Comparison of ENCODE assay signal across 9 cellular contexts in the genomic region with DNA sequence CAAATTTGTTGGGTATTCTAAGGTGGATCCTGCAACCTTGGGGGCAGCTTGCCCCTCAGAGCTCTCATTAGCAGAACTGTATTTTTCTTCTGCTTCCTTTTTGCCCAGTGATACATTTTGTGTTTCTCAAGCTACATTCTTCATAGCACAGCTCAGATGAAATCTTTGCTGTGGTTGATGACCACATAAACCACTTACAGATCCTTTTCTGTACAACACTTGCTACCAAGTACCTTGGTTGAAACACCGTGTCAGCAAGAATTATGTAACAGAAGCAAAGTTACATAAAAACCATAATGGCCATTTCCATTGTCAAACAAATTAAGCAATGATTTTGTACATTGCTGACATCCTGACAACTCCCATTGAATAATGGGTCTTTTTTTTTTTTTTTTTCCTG. TPM values are rescaled to one million over a fixed set of nuclear protein-coding genes. Genes with fewer than 3 reads are reported as not detected.
DNase-seq lines count a peak whose midpoint lies in the region; ATAC-seq, FAIRE-seq and TF ChIP-seq lines count a peak whose summit lies in the region.
"Had no signal": no experiment of that assay in that cellular context is flagged by ENCODE, and none has a peak within 500 bp of the region (broad histone marks: within the 10 kb centered on the region; RNA-seq: fewer than 3 reads in every experiment).

No MANE protein-coding gene starts in this region.

- 66 to 81% (median 71%) methylated on average over 1 of the region's 1 CpG for WGBS in small intestine, 3 donors

- DNase-seq in activated B cell treated with CpG ODN at 0.5 μM for 24 hours (no peak), small intestine (peak; percentile 41), anterior cingulate cortex (lab: John Stamatoyannopoulos, UW) (no peak), globus pallidus (ENCODE audit: low spot score) (no peak), AG20443 (ENCODE audit: low spot score) (no peak)
- DNase-seq: midbrain had no signal

- ATAC-seq in GM19035 (IDR thresholded peaks at IDR 0.05; ENCODE audit: unreplicated experiment), result peak; percentile 81
- ATAC-seq in HG03354 (IDR thresholded peaks at IDR 0.05; ENCODE audit: poor library complexity, severe bottlenecking, unreplicated experiment), result peak; percentile 65
- ATAC-seq in activated B cell treated with CpG ODN at 0.5 μM for 24 hours (ENCODE audit: low read depth), result peak; percentile 40

- TF ChIP-seq CTCF in activated B cell treated with CpG ODN at 0.5 μM for 24 hours (IDR thresholded peaks at IDR 0.05), result no peak

- no peak overlapping the region for H3K27ac Mint-ChIP-seq in activated B cell treated with CpG ODN at 0.5 μM for 24 hours

- no peaks in the 10 kb centered on the region for H3K27me3 ChIP-seq in small intestine (ENCODE audit: control insufficient read depth in 2 of 2, insufficient read depth in 2 of 2, low read length in 2 of 2)

- no peaks in the 10 kb centered on the region for H3K4me1 ChIP-seq in small intestine (ENCODE audit: control insufficient read depth in 2 of 2, insufficient read depth in 1 of 2, low read depth in 1 of 2, low read length in 1 of 2)

- no peak overlapping the region for H3K4me3 ChIP-seq in small intestine (ENCODE audit: low read depth in 1 of 2, low read length in 2 of 2)

- no peaks in the 10 kb centered on the region for H3K9me3 ChIP-seq in small intestine (ENCODE audit: control insufficient read depth, low read depth)

- H3K9me3 Mint-ChIP-seq in activated B cell treated with CpG ODN at 0.5 μM for 24 hours, result no peaks in the 10 kb centered on the region

- no peak for FAIRE-seq in small intestine (lab: Jason Lieb, UNC)
- FAIRE-seq: endometrium had no signal

- no peaks in the 10 kb centered on the region for H3K36me3 ChIP-seq in small intestine (ENCODE audit: control insufficient read depth in 2 of 2, insufficient read depth in 2 of 2, low read length in 2 of 2)

- H3K36me3 Mint-ChIP-seq in activated B cell treated with CpG ODN at 0.5 μM for 24 hours (ENCODE audit: low read depth), result no peaks in the 10 kb centered on the region

- CTCF ChIA-PET in activated B cell treated with CpG ODN at 0.5 μM for 24 hours (lab: Charles Lee), result no interaction called here

- H3K4me1 Mint-ChIP-seq in activated B cell treated with CpG ODN at 0.5 μM for 24 hours, result peaks cover 23% of the 10 kb centered on the region

- no peak overlapping the region for H3K4me3 Mint-ChIP-seq in activated B cell treated with CpG ODN at 0.5 μM for 24 hours

- POLR2A ChIA-PET in activated B cell treated with CpG ODN at 0.5 μM for 24 hours (lab: Charles Lee), result interaction anchor here (0.8 kb wide), 1 partner anchor 9 kb away, joined by 6 read pairs; no protein-coding TSS in a partner anchor

- no peaks in the 10 kb centered on the region for H3K27me3 Mint-ChIP-seq in activated B cell treated with CpG ODN at 0.5 μM for 24 hours

- intact Hi-C loops in activated B cell treated with CpG ODN at 0.5 μM for 24 hours (cut with micrococcal nuclease), result no loop called here

- H3K27ac ChIP-seq in small intestine (ENCODE audit: low read depth in 1 of 2, low read length in 1 of 2), result no peak overlapping the region

RNA-seq across cellular contexts. Expression of gene PLBD1, which starts 9.7 kb away (rescaled TPM):
- 0.33 and 0.56 TPM in 2 replicates for total RNA-seq in activated B cell treated with CpG ODN at 0.5 μM for 24 hours
- 10 to 100 TPM in 1 of 3 donors, 1 to 10 TPM in 2; 7.8 to 26.9 (median 9.6) TPM for polyA plus RNA-seq in small intestine
